1 cellular context compared by ENCODE assay signal in genomic region chr1:205306929-205307566, GRCh38.
TF ChIP-seq lines count a peak whose summit lies in the region.

No MANE protein-coding gene starts in this region.

TF ChIP-seq in SK-N-SH, 30 proteins besides CTCF, POLR2A, EP300 and RAD21:
- TF ChIP-seq PBX3 (IDR thresholded peaks at IDR 0.05) (no peak), IRF3 (IDR thresholded peaks at IDR 0.05; ENCODE audit: low read depth, low read length) (no peak), USF1 (IDR thresholded peaks at IDR 0.05; ENCODE audit: borderline replicate concordance, low read depth) (no peak), EZH2phosphoT487 (IDR thresholded peaks at IDR 0.05; ENCODE audit: borderline replicate concordance, low read depth) (no peak), FOXM1 (IDR thresholded peaks at IDR 0.05; ENCODE audit: low read depth) (no peak)
